ENCODE assay signal across 19 cellular contexts in genomic region chr22:38111941-38112355, GRCh38. TPM values are rescaled to one million over a fixed set of nuclear protein-coding genes. Genes with fewer than 3 reads are reported as not detected.
A peak's percentile ranks its signal among the peaks of the same experiment; 100 is the strongest.
DNase-seq lines count a peak whose midpoint lies in the region; ATAC-seq, FAIRE-seq and TF ChIP-seq lines count a peak whose summit lies in the region.
"Had no signal": no experiment of that assay in that cellular context is flagged by ENCODE, and none has a peak within 500 bp of the region (broad histone marks: within the 10 kb centered on the region; RNA-seq: fewer than 3 reads in every experiment).

No MANE protein-coding gene starts in this region.

- WGBS in liver, result 40% methylated on average over 11 of the region's 11 CpGs
- WGBS in neuronal stem cell (ENCODE audit: extremely low coverage in 2 of 2, insufficient read length in 2 of 2, insufficient replicate concordance in 1 of 2), 2 donors, result no CpG with 5 or more reads among the region's 11 CpGs

- no peak overlapping the region for H3K14ac ChIP-seq in neuronal stem cell (ENCODE audit: low read length)

- H3K27ac Mint-ChIP-seq in chondrocyte (ENCODE audit: unreplicated experiment), result no peak overlapping the region
- H3K27ac Mint-ChIP-seq: CD14-positive monocyte had no signal

- H3K4ac ChIP-seq in neuronal stem cell (ENCODE audit: low read length), result no peak overlapping the region

- no peak overlapping the region for H2BK15ac ChIP-seq in neuronal stem cell (ENCODE audit: low read length)

- H4K8ac ChIP-seq in neuronal stem cell (ENCODE audit: low read depth, low read length), result no peak overlapping the region

- TF ChIP-seq CTCF in 22Rv1 (IDR thresholded peaks at IDR 0.05), result no peak
- TF ChIP-seq CTCF in chondrocyte (IDR thresholded peaks at IDR 0.05), result no peak
- TF ChIP-seq CTCF in liver (IDR thresholded peaks at IDR 0.05; ENCODE audit: low read depth, low read length, missing input control), result no peak
- TF ChIP-seq CTCF in brain microvascular endothelial cell (IDR thresholded peaks at IDR 0.05; ENCODE audit: low read depth, low read length, missing control alignments), result no peak

- TF ChIP-seq RAD21 in liver (IDR thresholded peaks at IDR 0.05), result no peak

- no peaks in the 10 kb centered on the region for H3K36me3 ChIP-seq in liver (ENCODE audit: control insufficient read depth in 4 of 4, insufficient read depth in 3 of 4, low read depth in 1 of 4, low read length in 3 of 4)
- no peaks in the 10 kb centered on the region for H3K36me3 ChIP-seq in neuronal stem cell (replicated peaks in 1 of 2; ENCODE audit: control insufficient read depth in 2 of 2, insufficient read depth in 2 of 2, low read length in 2 of 2)
- H3K36me3 ChIP-seq in brain microvascular endothelial cell (replicated peaks), result no peaks in the 10 kb centered on the region

- H3K27ac ChIP-seq in 22Rv1, result peak overlapping the region; percentile 97
- no peak overlapping the region for H3K27ac ChIP-seq in liver (ENCODE audit: low read depth in 1 of 2, low read length in 2 of 2)
- no peak overlapping the region for H3K27ac ChIP-seq in neuronal stem cell (replicated peaks; ENCODE audit: low read length)
- no peak overlapping the region for H3K27ac ChIP-seq in brain microvascular endothelial cell

- H3K9me3 Mint-ChIP-seq in chondrocyte (ENCODE audit: low read depth), result no peaks in the 10 kb centered on the region

- H3K27me3 ChIP-seq in liver (ENCODE audit: control insufficient read depth in 4 of 4, insufficient read depth in 4 of 4, low read length in 3 of 4), result no peaks in the 10 kb centered on the region
- H3K27me3 ChIP-seq in neuronal stem cell (ENCODE audit: control insufficient read depth in 3 of 3, insufficient read depth in 3 of 3, low read depth in 1 of 3, low read length in 3 of 3), result no peaks in the 10 kb centered on the region
- H3K27me3 ChIP-seq in brain microvascular endothelial cell (replicated peaks), result no peaks in the 10 kb centered on the region

- no peak for ATAC-seq in HG03439 (IDR thresholded peaks at IDR 0.05; ENCODE audit: unreplicated experiment)
- ATAC-seq: HCT116, PC-3, Right ventricle myocardium inferior had no signal

- H3K18ac ChIP-seq in neuronal stem cell (ENCODE audit: low read length), result no peak overlapping the region

- no peak overlapping the region for H2BK120ac ChIP-seq in neuronal stem cell (ENCODE audit: low read depth, low read length)

- H3K79me1 ChIP-seq in neuronal stem cell (ENCODE audit: low read depth, low read length), result no peaks in the 10 kb centered on the region

- TF ChIP-seq POLR2A in H54 (IDR thresholded peaks at IDR 0.05; ENCODE audit: low read depth, low read length), result no peak

- H3K9ac ChIP-seq in liver (ENCODE audit: low read depth in 1 of 2, low read length in 2 of 2), result no peak overlapping the region
- H3K9ac ChIP-seq in neuronal stem cell (ENCODE audit: low read depth, low read length, poor library complexity), result peak overlapping the region; percentile 44

- H2BK5ac ChIP-seq in neuronal stem cell (ENCODE audit: low read length), result peak overlapping the region; percentile 60

- no peak overlapping the region for H2AFZ ChIP-seq in neuronal stem cell (ENCODE audit: low read length)

- no peak overlapping the region for H3K4me2 ChIP-seq in neuronal stem cell (ENCODE audit: insufficient read depth, low read length, poor library complexity, severe bottlenecking)

- H3K4me3 ChIP-seq in liver (ENCODE audit: low read depth in 1 of 3, low read length in 3 of 3) (no peak overlapping the region), neuronal stem cell (ENCODE audit: low read length in 2 of 2) (no peak overlapping the region), brain microvascular endothelial cell (ENCODE audit: low read depth, low read length) (no peak overlapping the region)

- no peak overlapping the region for H4K91ac ChIP-seq in neuronal stem cell (ENCODE audit: low read depth, low read length, poor library complexity)

- no peak overlapping the region for H2BK12ac ChIP-seq in neuronal stem cell (ENCODE audit: low read length)

- in situ Hi-C loops in brain microvascular endothelial cell (cut with HindIII; ENCODE audit: low pct_ligation_motif_present, low sequenced_read_pairs), result no loop called here

- H3K4me1 ChIP-seq in liver (ENCODE audit: control insufficient read depth in 4 of 4, insufficient read depth in 4 of 4, low read length in 3 of 4) (peaks cover 11 to 25% (median 19%) of the 10 kb centered on the region in 4 donors), neuronal stem cell (ENCODE audit: control insufficient read depth in 2 of 2, insufficient read depth in 1 of 2, low read depth in 1 of 2, low read length in 2 of 2) (peaks cover 2% of the 10 kb centered on the region in 2 donors)

- DNase-seq in chondrocyte (ENCODE audit: low spot score), result peak; percentile 86
- DNase-seq in neuronal stem cell (ENCODE audit: low spot score), result no peak
- DNase-seq in H54 (ENCODE audit: insufficient read length, low spot score), result no peak
- DNase-seq in brain microvascular endothelial cell, result no peak
- no peak for DNase-seq in Ammon's horn (ENCODE audit: low spot score)
- DNase-seq: COR-L47, NCI-H1092, NCI-H1694, NCI-H2107, NCI-H345, PC-3 had no signal

- peaks cover 3% of the 10 kb centered on the region for H3K36me3 Mint-ChIP-seq in chondrocyte (ENCODE audit: low read depth)
- H3K36me3 Mint-ChIP-seq: CD14-positive monocyte had no signal

- no peak overlapping the region for H3K4me3 Mint-ChIP-seq in chondrocyte (ENCODE audit: unreplicated experiment)
- H3K4me3 Mint-ChIP-seq: CD14-positive monocyte had no signal

- peaks cover 4% of the 10 kb centered on the region for H3K4me1 Mint-ChIP-seq in chondrocyte (ENCODE audit: low read depth)
- H3K4me1 Mint-ChIP-seq: CD14-positive monocyte had no signal

- peak overlapping the region; percentile 11 for H2AK5ac ChIP-seq in neuronal stem cell (ENCODE audit: low read depth, low read length)

- no peaks in the 10 kb centered on the region for H3K27me3 Mint-ChIP-seq in chondrocyte (ENCODE audit: low read depth)

- H3K23ac ChIP-seq in neuronal stem cell (ENCODE audit: low read depth, low read length, poor library complexity), result no peak overlapping the region

- H3K9me3 ChIP-seq in liver (ENCODE audit: control insufficient read depth in 4 of 4, low read length in 3 of 4) (no peaks in the 10 kb centered on the region), neuronal stem cell (replicated peaks in 1 of 2; ENCODE audit: control insufficient read depth in 2 of 2, insufficient read depth in 1 of 2, low read depth in 1 of 2, low read length in 2 of 2) (no peaks in the 10 kb centered on the region)

- FAIRE-seq in H54 (lab: Jason Lieb, UNC), result no peak
- FAIRE-seq: HTR-8/SVneo had no signal

TF ChIP-seq in liver, 16 proteins besides CTCF, POLR2A, EP300 and RAD21:
- TF ChIP-seq ZBTB33 (IDR thresholded peaks at IDR 0.05), result no peak
- TF ChIP-seq YY1 (IDR thresholded peaks at IDR 0.05), result no peak
- peak; percentile 74 to 83 for TF ChIP-seq RXRA (IDR thresholded peaks at IDR 0.05)

RNA-seq across cellular contexts. Expression of gene BAIAP2L2, which starts 1.5 kb away (rescaled TPM):
- total RNA-seq in chondrocyte (0.21 to 0.42 TPM in 2 of 3 replicates, not detected in the other), liver (under 1 TPM in 1 of 2 donors, not detected in 1; 0.33 TPM)
- polyA plus RNA-seq in liver, result under 1 TPM; 0.44 to 0.46 TPM
- 4.8 TPM for polyA plus RNA-seq in neuronal stem cell (2013, experiment 1 of 2)
- 4.5 TPM for polyA plus RNA-seq in neuronal stem cell (2013, experiment 2 of 2)
- total RNA-seq: A172 had no signal
- polyA plus RNA-seq: CD14-positive monocyte had no signal

RNA-seq across cellular contexts. Expression of gene SLC16A8, which starts 28.0 kb away (rescaled TPM):
- total RNA-seq in chondrocyte (0.50 TPM in 1 of 3 replicates, not detected in the others), liver (not detected)
- polyA plus RNA-seq in liver, result under 1 TPM in 1 of 2 donors, not detected in 1; 0.10 TPM
- polyA plus RNA-seq in neuronal stem cell (2013, experiment 1 of 2), result 1.3 TPM
- 0.91 TPM for polyA plus RNA-seq in neuronal stem cell (2013, experiment 2 of 2)
- total RNA-seq: A172, PC-3, Right ventricle myocardium inferior had no signal
- polyA plus RNA-seq: CD14-positive monocyte had no signal

RNA-seq across cellular contexts. Expression of gene PICK1, which starts 54.7 kb away (rescaled TPM):
- total RNA-seq in chondrocyte (13.5 to 22.6 TPM (median 19.1 TPM) in 3 replicates), liver (10 to 100 TPM in 1 of 2 donors, 1 to 10 TPM in 1; 5.8 to 25.8 TPM)
- polyA plus RNA-seq in liver, result 10 to 100 TPM; 10.3 to 15.9 TPM
- polyA plus RNA-seq in neuronal stem cell (2013, experiment 1 of 2), result 8.4 TPM
- 8.2 TPM for polyA plus RNA-seq in neuronal stem cell (2013, experiment 2 of 2)
